ENCODE assay signal across 18 cellular contexts in the genomic region with DNA sequence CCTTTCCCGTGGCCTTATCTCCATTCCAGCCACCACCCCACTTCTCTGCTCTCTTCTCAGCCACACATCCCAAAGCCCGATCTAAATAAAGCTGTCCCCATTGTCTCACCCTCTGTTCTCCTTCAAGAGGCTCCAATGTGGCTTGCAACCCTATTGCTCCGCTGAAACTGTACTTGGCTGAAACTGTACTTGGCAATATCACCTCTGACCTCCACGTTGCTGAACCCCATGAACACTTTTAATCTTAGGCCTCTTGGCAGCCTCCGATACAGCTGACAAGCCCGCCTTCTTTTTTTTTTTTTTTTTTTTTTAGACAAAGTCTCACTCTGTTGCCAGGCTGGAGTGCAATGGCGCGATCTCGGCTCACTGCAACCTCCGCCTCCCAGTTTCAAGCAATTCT. TPM values are rescaled to one million over a fixed set of nuclear protein-coding genes. Genes with fewer than 3 reads are reported as not detected.
DNase-seq lines count a peak whose midpoint lies in the region; ATAC-seq, FAIRE-seq and TF ChIP-seq lines count a peak whose summit lies in the region.
"Had no signal": no experiment of that assay in that cellular context is flagged by ENCODE, and none has a peak within 500 bp of the region (broad histone marks: within the 10 kb centered on the region; RNA-seq: fewer than 3 reads in every experiment).

No MANE protein-coding gene starts in this region.

- BruUV-seq in HepG2 (replicated peaks; lab: Mats Ljungman, UMichigan): no TSS peak

- H3K27me3 Mint-ChIP-seq in central memory CD8-positive, alpha-beta T cell: no peaks in the 10 kb centered on the region
- H3K27me3 Mint-ChIP-seq: CD4-positive, alpha-beta memory T cell had no signal

- POLR2A ChIA-PET in HepG2 (lab: Yijun Ruan, JAX): interaction anchor here (1.4 kb wide), 1 partner anchor 12 kb away, joined by 3 read pairs; the partner anchor contains the start of gene DCTD

- H3K36me3 ChIP-seq in liver (ENCODE audit: control insufficient read depth in 4 of 4, insufficient read depth in 3 of 4, low read depth in 1 of 4, low read length in 3 of 4) (peaks cover 0 to 16% (median 6%) of the 10 kb centered on the region in 4 donors), HepG2 (replicated peaks in 1 of 2; ENCODE audit: control insufficient read depth in 1 of 2, insufficient read depth in 2 of 2, low read length in 2 of 2) (peaks cover 22 to 77% of the 10 kb centered on the region in 2 experiments)

- no peak for TF ChIP-seq RAD21 in liver (IDR thresholded peaks at IDR 0.05)
- no peak for TF ChIP-seq RAD21 in HepG2 (CRISPR knock-in tag; IDR thresholded peaks at IDR 0.05)

- in situ Hi-C loops in HepG2 (cut with HindIII; ENCODE audit: extremely low pct_ligation_motif_present, low pct_unique_long_range_greater_than_20kb): no loop called here

- CTCF ChIA-PET in HepG2 (lab: Yijun Ruan, JAX; ENCODE audit: low intra/inter-chr PET ratio, low total read pairs): no interaction called here

- H4K20me1 ChIP-seq in HepG2 (ENCODE audit: insufficient read depth, low read length): no peaks in the 10 kb centered on the region

- peak overlapping the region; percentile 19 for H3K27ac Mint-ChIP-seq in central memory CD8-positive, alpha-beta T cell (ENCODE audit: low read depth)

- peaks cover 35% of the 10 kb centered on the region for H3K36me3 Mint-ChIP-seq in central memory CD8-positive, alpha-beta T cell (ENCODE audit: insufficient read depth)

- no peak overlapping the region for H3K4me2 ChIP-seq in HepG2 (ENCODE audit: low read depth, low read length)
- H3K4me2 ChIP-seq: PC-9 had no signal

- H3K4me1 ChIP-seq in liver (ENCODE audit: control insufficient read depth in 4 of 4, insufficient read depth in 4 of 4, low read length in 3 of 4) (peaks cover 3 to 49% (median 35%) of the 10 kb centered on the region in 4 donors), HepG2 (ENCODE audit: insufficient read depth, low read length) (peaks cover 7% of the 10 kb centered on the region)

- H3K27me3 ChIP-seq in liver (ENCODE audit: control insufficient read depth in 4 of 4, insufficient read depth in 4 of 4, low read length in 3 of 4) (no peaks in the 10 kb centered on the region), HepG2 (ENCODE audit: control insufficient read depth in 1 of 2, insufficient read depth in 2 of 2, low read length in 2 of 2) (no peaks in the 10 kb centered on the region)
- H3K27me3 ChIP-seq: BE2C had no signal

- TF ChIP-seq EP300 in HepG2 (IDR thresholded peaks at IDR 0.05; ENCODE audit: low read depth in 2 of 2, low read length in 2 of 2) (no peak), HepG2 (CRISPR knock-in tag; IDR thresholded peaks at IDR 0.05; ENCODE audit: borderline replicate concordance) (no peak)

- no peak overlapping the region for H3K4me3 Mint-ChIP-seq in central memory CD8-positive, alpha-beta T cell
- H3K4me3 Mint-ChIP-seq: CD4-positive, alpha-beta memory T cell; HFFc6 had no signal

- H3K9me3 ChIP-seq in liver (ENCODE audit: control insufficient read depth in 4 of 4, low read length in 3 of 4) (no peaks in the 10 kb centered on the region), HepG2 (ENCODE audit: low read length) (no peaks in the 10 kb centered on the region)
- H3K9me3 ChIP-seq: BE2C had no signal

- H3K9me3 Mint-ChIP-seq in central memory CD8-positive, alpha-beta T cell: no peaks in the 10 kb centered on the region
- H3K9me3 Mint-ChIP-seq: CD4-positive, alpha-beta memory T cell; HFFc6 had no signal

- H3K4me1 Mint-ChIP-seq in central memory CD8-positive, alpha-beta T cell: peaks cover 31% of the 10 kb centered on the region

- TF ChIP-seq POLR2A in HepG2 (IDR thresholded peaks at IDR 0.05; ENCODE audit: insufficient read depth in 1 of 2, low read depth in 2 of 2, low read length in 2 of 2): no peak

- 68% methylated on average over 10 of the region's 10 CpGs for WGBS in liver
- 97% methylated on average over 10 of the region's 10 CpGs for WGBS in HepG2 (ENCODE audit: low lambda C conversion rate)

- peaks cover 13% of the 10 kb centered on the region for H3K79me2 ChIP-seq in HepG2 (ENCODE audit: insufficient read depth, low read length)

- no peak overlapping the region for H3K4me3 ChIP-seq in liver (ENCODE audit: low read depth in 1 of 3, low read length in 3 of 3)
- H3K4me3 ChIP-seq in HepG2 (replicated peaks in 1 of 3; ENCODE audit: insufficient read depth in 1 of 3, low read depth in 2 of 3, low read length in 3 of 3): no peak overlapping the region
- H3K4me3 ChIP-seq: PC-9 had no signal

- intact Hi-C loops in HepG2 (cut with micrococcal nuclease; ENCODE audit: unreplicated experiment): no loop called here

- no peak for TF ChIP-seq CTCF in liver (IDR thresholded peaks at IDR 0.05; ENCODE audit: low read depth, low read length, missing input control)
- no peak for TF ChIP-seq CTCF in HepG2 (CRISPR knock-in tag; IDR thresholded peaks at IDR 0.05)

- DNase-seq in HepG2 (ENCODE audit: low spot score): no peak
- no peak for DNase-seq in central memory CD8-positive, alpha-beta T cell (ENCODE audit: low spot score in 2 of 2)
- DNase-seq in myocyte (ENCODE audit: low read depth): peak; percentile 12
- DNase-seq in HTR-8/SVneo (ENCODE audit: insufficient read length, low spot score): no peak
- DNase-seq: CD4-positive, alpha-beta memory T cell; GF-D8; HFFc6; Karpas-422; NCI-H187 treated with DMSO at 0.1 percent for 48 hours; NCI-H2171; NCI-H446 treated with DMSO at 0.1 percent for 48 hours; NCI-H774; PC-9 had no signal

- H3K27ac ChIP-seq in liver (ENCODE audit: low read depth in 1 of 2, low read length in 2 of 2): no peak overlapping the region
- H3K27ac ChIP-seq in HepG2 (ENCODE audit: extremely low read length, insufficient read depth, low read length): no peak overlapping the region
- H3K27ac ChIP-seq: PC-9 had no signal

- no peak overlapping the region for H3K9ac ChIP-seq in liver (ENCODE audit: low read depth in 1 of 2, low read length in 2 of 2)
- H3K9ac ChIP-seq in HepG2 (ENCODE audit: insufficient read depth, low read depth, low read length): no peak overlapping the region

- FAIRE-seq in HepG2 (lab: Jason Lieb, UNC) (no peak), HTR-8/SVneo (lab: Jason Lieb, UNC) (no peak)
- FAIRE-seq: H1 had no signal

- ATAC-seq in HepG2: no peak
- ATAC-seq in central memory CD8-positive, alpha-beta T cell (replicated peaks; ENCODE audit: extremely low read depth, poor library complexity, severe bottlenecking): no peak
- no peak for ATAC-seq in HG02840 (IDR thresholded peaks at IDR 0.05; ENCODE audit: low FRiP score, unreplicated experiment)
- ATAC-seq in HG03432 (IDR thresholded peaks at IDR 0.05; ENCODE audit: unreplicated experiment): no peak

- H2AFZ ChIP-seq in HepG2 (ENCODE audit: low read length): no peak overlapping the region
- H2AFZ ChIP-seq: PC-9 had no signal

TF ChIP-seq in liver, 16 proteins besides CTCF, POLR2A, EP300 and RAD21 (continues in another document):
- TF ChIP-seq YY1 (IDR thresholded peaks at IDR 0.05) (no peak), EGR1 (IDR thresholded peaks at IDR 0.05; ENCODE audit: low read depth in 2 of 2) (no peak), FOXA1 (IDR thresholded peaks at IDR 0.05) (no peak), SP1 (IDR thresholded peaks at IDR 0.05) (no peak), HNF4A (conservative IDR thresholded peaks at IDR 0.05) (peak; percentile 16 to 33)
- TF ChIP-seq, protein P1, sequence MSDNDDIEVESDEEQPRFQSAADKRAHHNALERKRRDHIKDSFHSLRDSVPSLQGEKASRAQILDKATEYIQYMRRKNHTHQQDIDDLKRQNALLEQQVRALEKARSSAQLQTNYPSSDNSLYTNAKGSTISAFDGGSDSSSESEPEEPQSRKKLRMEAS (IDR thresholded peaks at IDR 0.05): no peak

TF ChIP-seq in HepG2, 621 proteins besides CTCF, POLR2A, EP300 and RAD21 (continues in another document):
- TF ChIP-seq TEF (CRISPR knock-in tag; IDR thresholded peaks at IDR 0.05) (no peak), REXO4 (CRISPR knock-in tag; IDR thresholded peaks at IDR 0.05; ENCODE audit: borderline replicate concordance) (no peak), ZNF263 (CRISPR knock-in tag; IDR thresholded peaks at IDR 0.05) (no peak), ZNF724P (CRISPR knock-in tag; IDR thresholded peaks at IDR 0.05; ENCODE audit: borderline replicate concordance) (no peak), ZBTB20 (CRISPR knock-in tag; IDR thresholded peaks at IDR 0.05; ENCODE audit: borderline replicate concordance, low read depth) (no peak), KMT2B (CRISPR knock-in tag; IDR thresholded peaks at IDR 0.05) (no peak)

RNA-seq across cellular contexts. Expression of gene DCTD, which starts 12.1 kb away (rescaled TPM):
- total RNA-seq in liver (10 to 100 TPM; 39.6 to 52.9 TPM), HepG2 (2016; rRNA removed; fragmentation: Illumina TruSeq; extraction: Trizol) (67.2 and 85.1 TPM in 2 replicates), myocyte (70.2 and 77.3 TPM in 2 replicates)
- polyA plus RNA-seq in liver (10 to 100 TPM; 36.9 to 49.7 TPM), HepG2 (2011; rRNA removed) (94.2 and 95.3 TPM in 2 replicates)
- 93.2 and 97.9 TPM in 2 replicates for total RNA-seq in HepG2 (2016; cell fraction: cytosol; rRNA removed; fragmentation: Illumina TruSeq; extraction: Trizol; ENCODE audit: low read depth)
- 65.6 and 88.0 TPM in 2 replicates for total RNA-seq in HepG2 (2016; cell fraction: insoluble cytoplasmic fraction; rRNA removed; fragmentation: Illumina TruSeq; extraction: Trizol)
- 145 and 146 TPM in 2 replicates for total RNA-seq in HepG2 (2016; cell fraction: membrane; rRNA removed; fragmentation: Illumina TruSeq; extraction: Trizol)
- total RNA-seq in HepG2 (2016; cell fraction: nucleus; rRNA removed; fragmentation: Illumina TruSeq; extraction: Trizol): 60.7 and 77.4 TPM in 2 replicates
- polyA plus RNA-seq in HepG2 (2011; cell fraction: cytosol; rRNA removed): 90.5 and 102 TPM in 2 replicates
- polyA plus RNA-seq in HepG2 (2011; cell fraction: nucleus; rRNA removed): 153 and 172 TPM in 2 replicates
- polyA plus RNA-seq in HepG2 (2012): 117 and 124 TPM in 2 replicates
- 108 and 123 TPM in 2 replicates for polyA plus RNA-seq in HepG2 (2016; cell fraction: cytosol; fragmentation: Illumina TruSeq; extraction: Trizol; ENCODE audit: low read depth)
- 93.0 and 99.9 TPM in 2 replicates for polyA plus RNA-seq in HepG2 (2016; cell fraction: insoluble cytoplasmic fraction; fragmentation: Illumina TruSeq; extraction: Trizol; ENCODE audit: low read depth)
- 161 and 166 TPM in 2 replicates for polyA plus RNA-seq in HepG2 (2016; cell fraction: membrane; fragmentation: Illumina TruSeq; extraction: Trizol; ENCODE audit: low read depth)
- 128 and 143 TPM in 2 replicates for polyA plus RNA-seq in HepG2 (2016; cell fraction: nucleus; fragmentation: Illumina TruSeq; extraction: Trizol; ENCODE audit: insufficient read depth, low read depth)
- polyA minus RNA-seq in HepG2 (2011; rRNA and poly(A)+ RNA removed; ENCODE audit: low replicate concordance): 48.3 and 75.7 TPM in 2 replicates
- polyA minus RNA-seq in HepG2 (2011; cell fraction: cytosol; rRNA and poly(A)+ RNA removed): 40.4 and 40.8 TPM in 2 replicates
- 85.5 and 94.6 TPM in 2 replicates for polyA minus RNA-seq in HepG2 (2011; cell fraction: nucleus; rRNA and poly(A)+ RNA removed)
- 142 TPM for polyA plus RNA-seq in myocyte (2012)
